Comparison of ENCODE assay signal across 1 cellular context in the genomic region with DNA sequence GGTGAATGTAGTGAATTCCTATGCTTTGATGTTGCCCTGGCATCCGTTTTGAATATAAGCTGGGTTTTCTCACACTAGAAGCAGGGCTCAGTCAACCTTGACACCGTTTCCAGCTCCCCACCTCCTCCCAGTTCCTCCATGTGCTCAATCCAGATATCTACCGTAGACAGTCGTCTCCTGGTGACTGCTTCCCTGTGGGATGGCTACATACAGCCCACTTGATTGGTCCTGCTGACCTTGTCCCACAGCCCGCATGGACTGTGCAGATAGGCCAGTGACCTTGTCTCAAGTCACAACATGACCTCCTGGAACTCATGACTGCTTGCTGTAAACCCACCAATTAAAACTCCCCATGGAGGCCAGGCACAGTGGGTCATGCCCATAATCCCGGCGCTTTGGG.
TF ChIP-seq lines count a peak whose summit lies in the region.

No MANE protein-coding gene starts in this region.

TF ChIP-seq in K562, 482 proteins besides CTCF, POLR2A, EP300 and RAD21 (continued from another document and continues in another):
- TF ChIP-seq NRF1 (conservative IDR thresholded peaks at IDR 0.05 in 1 of 2, IDR thresholded peaks at IDR 0.05 in 1 of 2) (no peak), KAT2B (IDR thresholded peaks at IDR 0.05; ENCODE audit: low read depth, low read length) (no peak), HDAC1 (IDR thresholded peaks at IDR 0.05) (peak in 1 of 2 experiments; percentile 56; a peak in 1 of 4 replicates), CHD2 (IDR thresholded peaks at IDR 0.05; ENCODE audit: low read depth, low read length) (no peak), FOXJ3 (CRISPR knock-in tag; IDR thresholded peaks at IDR 0.05) (no peak), PATZ1 (CRISPR knock-in tag; IDR thresholded peaks at IDR 0.05; ENCODE audit: borderline replicate concordance) (no peak), ELF2 (CRISPR knock-in tag; IDR thresholded peaks at IDR 0.05) (no peak), TAF1 (IDR thresholded peaks at IDR 0.05; ENCODE audit: control insufficient read depth, extremely low read depth, insufficient read depth, low read length, severe bottlenecking) (no peak), CREM (IDR thresholded peaks at IDR 0.05; ENCODE audit: low read depth) (0 out of 2 replicates have a peak, but pooled peaks have one; percentile 8), PHB2 (IDR thresholded peaks at IDR 0.05; ENCODE audit: low read depth) (no peak), NUFIP1 (IDR thresholded peaks at IDR 0.05; ENCODE audit: partially characterized antibody) (no peak), POLR2AphosphoS5 (IDR thresholded peaks at IDR 0.05; ENCODE audit: control insufficient read depth, insufficient read depth, low read depth, low read length) (peak; percentile 46; the same call in 1 of the 2 replicates), TCF3 (CRISPR knock-in tag; IDR thresholded peaks at IDR 0.05) (peak; percentile 88), IRF1 (CRISPR knock-in tag; IDR thresholded peaks at IDR 0.05; ENCODE audit: borderline replicate concordance) (no peak), RFX5 (IDR thresholded peaks at IDR 0.05; ENCODE audit: low read depth, low read length) (no peak), TRIM28 (IDR thresholded peaks at IDR 0.05) (no peak), ZBTB17 (CRISPR knock-in tag; IDR thresholded peaks at IDR 0.05) (no peak), GTF2E2 (tag; IDR thresholded peaks at IDR 0.05) (no peak), SNIP1 (IDR thresholded peaks at IDR 0.05; ENCODE audit: low read depth) (no peak), BHLHE40 (IDR thresholded peaks at IDR 0.05; ENCODE audit: low read length) (0 out of 2 replicates have a peak, but pooled peaks have one; percentile 22), ZNF79 (CRISPR knock-in tag; IDR thresholded peaks at IDR 0.05; ENCODE audit: low read depth) (no peak), ARID1B (IDR thresholded peaks at IDR 0.05) (peak; percentile 74), MTA3 (IDR thresholded peaks at IDR 0.05; ENCODE audit: borderline replicate concordance) (0 out of 2 replicates have a peak, but pooled peaks have one; percentile 28), MCM3 (IDR thresholded peaks at IDR 0.05) (no peak), ZBTB33 (CRISPR knock-in tag; IDR thresholded peaks at IDR 0.05) (no peak), FOSL1 (tag; conservative IDR thresholded peaks at IDR 0.05) (0 out of 2 replicates have a peak, but pooled peaks have one; percentile 18), SMARCB1 (IDR thresholded peaks at IDR 0.05; ENCODE audit: insufficient read length, low read depth) (no peak), TEAD4 (IDR thresholded peaks at IDR 0.05; ENCODE audit: low read length) (peak; percentile 58; the same call in 1 of the 2 replicates), TEAD4 (CRISPR knock-in tag; IDR thresholded peaks at IDR 0.05; ENCODE audit: borderline replicate concordance) (no peak), JUND (IDR thresholded peaks at IDR 0.05; ENCODE audit: borderline replicate concordance, low read depth, low read length) (0 out of 2 replicates have a peak, but pooled peaks have one; percentile 7), JUND (tag; IDR thresholded peaks at IDR 0.05; ENCODE audit: borderline replicate concordance, low read depth, low read length) (no peak; the same call in 2 of the 3 replicates), NEUROD1 (IDR thresholded peaks at IDR 0.05; ENCODE audit: borderline replicate concordance, low read depth, low read length, partially characterized antibody) (no peak), ZEB2 (IDR thresholded peaks at IDR 0.05) (peak; percentile 33; the same call in 1 of the 2 replicates), THRA (IDR thresholded peaks at IDR 0.05) (no peak), ZNF263 (CRISPR knock-in tag; IDR thresholded peaks at IDR 0.05; ENCODE audit: borderline replicate concordance) (peak; percentile 59)
- TF ChIP-seq, protein P1, sequence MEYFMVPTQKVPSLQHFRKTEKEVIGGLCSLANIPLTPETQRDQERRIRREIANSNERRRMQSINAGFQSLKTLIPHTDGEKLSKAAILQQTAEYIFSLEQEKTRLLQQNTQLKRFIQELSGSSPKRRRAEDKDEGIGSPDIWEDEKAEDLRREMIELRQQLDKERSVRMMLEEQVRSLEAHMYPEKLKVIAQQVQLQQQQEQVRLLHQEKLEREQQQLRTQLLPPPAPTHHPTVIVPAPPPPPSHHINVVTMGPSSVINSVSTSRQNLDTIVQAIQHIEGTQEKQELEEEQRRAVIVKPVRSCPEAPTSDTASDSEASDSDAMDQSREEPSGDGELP (CRISPR knock-in tag; IDR thresholded peaks at IDR 0.05; ENCODE audit: borderline replicate concordance), result peak; percentile 47; the same call in 1 of the 2 replicates
- TF ChIP-seq, protein P2, sequence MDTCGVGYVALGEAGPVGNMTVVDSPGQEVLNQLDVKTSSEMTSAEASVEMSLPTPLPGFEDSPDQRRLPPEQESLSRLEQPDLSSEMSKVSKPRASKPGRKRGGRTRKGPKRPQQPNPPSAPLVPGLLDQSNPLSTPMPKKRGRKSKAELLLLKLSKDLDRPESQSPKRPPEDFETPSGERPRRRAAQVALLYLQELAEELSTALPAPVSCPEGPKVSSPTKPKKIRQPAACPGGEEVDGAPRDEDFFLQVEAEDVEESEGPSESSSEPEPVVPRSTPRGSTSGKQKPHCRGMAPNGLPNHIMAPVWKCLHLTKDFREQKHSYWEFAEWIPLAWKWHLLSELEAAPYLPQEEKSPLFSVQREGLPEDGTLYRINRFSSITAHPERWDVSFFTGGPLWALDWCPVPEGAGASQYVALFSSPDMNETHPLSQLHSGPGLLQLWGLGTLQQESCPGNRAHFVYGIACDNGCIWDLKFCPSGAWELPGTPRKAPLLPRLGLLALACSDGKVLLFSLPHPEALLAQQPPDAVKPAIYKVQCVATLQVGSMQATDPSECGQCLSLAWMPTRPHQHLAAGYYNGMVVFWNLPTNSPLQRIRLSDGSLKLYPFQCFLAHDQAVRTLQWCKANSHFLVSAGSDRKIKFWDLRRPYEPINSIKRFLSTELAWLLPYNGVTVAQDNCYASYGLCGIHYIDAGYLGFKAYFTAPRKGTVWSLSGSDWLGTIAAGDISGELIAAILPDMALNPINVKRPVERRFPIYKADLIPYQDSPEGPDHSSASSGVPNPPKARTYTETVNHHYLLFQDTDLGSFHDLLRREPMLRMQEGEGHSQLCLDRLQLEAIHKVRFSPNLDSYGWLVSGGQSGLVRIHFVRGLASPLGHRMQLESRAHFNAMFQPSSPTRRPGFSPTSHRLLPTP (IDR thresholded peaks at IDR 0.05; ENCODE audit: borderline replicate concordance, extremely low read depth, insufficient read length), result no peak
- TF ChIP-seq, protein P3, sequence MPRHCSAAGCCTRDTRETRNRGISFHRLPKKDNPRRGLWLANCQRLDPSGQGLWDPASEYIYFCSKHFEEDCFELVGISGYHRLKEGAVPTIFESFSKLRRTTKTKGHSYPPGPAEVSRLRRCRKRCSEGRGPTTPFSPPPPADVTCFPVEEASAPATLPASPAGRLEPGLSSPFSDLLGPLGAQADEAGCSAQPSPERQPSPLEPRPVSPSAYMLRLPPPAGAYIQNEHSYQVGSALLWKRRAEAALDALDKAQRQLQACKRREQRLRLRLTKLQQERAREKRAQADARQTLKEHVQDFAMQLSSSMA (CRISPR knock-in tag; IDR thresholded peaks at IDR 0.05), result no peak
- TF ChIP-seq, protein P4, sequence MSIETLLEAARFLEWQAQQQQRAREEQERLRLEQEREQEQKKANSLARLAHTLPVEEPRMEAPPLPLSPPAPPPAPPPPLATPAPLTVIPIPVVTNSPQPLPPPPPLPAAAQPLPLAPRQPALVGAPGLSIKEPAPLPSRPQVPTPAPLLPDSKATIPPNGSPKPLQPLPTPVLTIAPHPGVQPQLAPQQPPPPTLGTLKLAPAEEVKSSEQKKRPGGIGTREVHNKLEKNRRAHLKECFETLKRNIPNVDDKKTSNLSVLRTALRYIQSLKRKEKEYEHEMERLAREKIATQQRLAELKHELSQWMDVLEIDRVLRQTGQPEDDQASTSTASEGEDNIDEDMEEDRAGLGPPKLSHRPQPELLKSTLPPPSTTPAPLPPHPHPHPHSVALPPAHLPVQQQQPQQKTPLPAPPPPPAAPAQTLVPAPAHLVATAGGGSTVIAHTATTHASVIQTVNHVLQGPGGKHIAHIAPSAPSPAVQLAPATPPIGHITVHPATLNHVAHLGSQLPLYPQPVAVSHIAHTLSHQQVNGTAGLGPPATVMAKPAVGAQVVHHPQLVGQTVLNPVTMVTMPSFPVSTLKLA (conservative IDR thresholded peaks at IDR 0.05), result peak in 1 of 2 experiments; percentile 80; a peak in 3 of 4 replicates
- TF ChIP-seq, protein P5, sequence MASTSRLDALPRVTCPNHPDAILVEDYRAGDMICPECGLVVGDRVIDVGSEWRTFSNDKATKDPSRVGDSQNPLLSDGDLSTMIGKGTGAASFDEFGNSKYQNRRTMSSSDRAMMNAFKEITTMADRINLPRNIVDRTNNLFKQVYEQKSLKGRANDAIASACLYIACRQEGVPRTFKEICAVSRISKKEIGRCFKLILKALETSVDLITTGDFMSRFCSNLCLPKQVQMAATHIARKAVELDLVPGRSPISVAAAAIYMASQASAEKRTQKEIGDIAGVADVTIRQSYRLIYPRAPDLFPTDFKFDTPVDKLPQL (IDR thresholded peaks at IDR 0.05; ENCODE audit: extremely low read depth, insufficient read length), result no peak
- TF ChIP-seq, protein P6, sequence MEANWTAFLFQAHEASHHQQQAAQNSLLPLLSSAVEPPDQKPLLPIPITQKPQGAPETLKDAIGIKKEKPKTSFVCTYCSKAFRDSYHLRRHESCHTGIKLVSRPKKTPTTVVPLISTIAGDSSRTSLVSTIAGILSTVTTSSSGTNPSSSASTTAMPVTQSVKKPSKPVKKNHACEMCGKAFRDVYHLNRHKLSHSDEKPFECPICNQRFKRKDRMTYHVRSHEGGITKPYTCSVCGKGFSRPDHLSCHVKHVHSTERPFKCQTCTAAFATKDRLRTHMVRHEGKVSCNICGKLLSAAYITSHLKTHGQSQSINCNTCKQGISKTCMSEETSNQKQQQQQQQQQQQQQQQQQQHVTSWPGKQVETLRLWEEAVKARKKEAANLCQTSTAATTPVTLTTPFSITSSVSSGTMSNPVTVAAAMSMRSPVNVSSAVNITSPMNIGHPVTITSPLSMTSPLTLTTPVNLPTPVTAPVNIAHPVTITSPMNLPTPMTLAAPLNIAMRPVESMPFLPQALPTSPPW (CRISPR knock-in tag; IDR thresholded peaks at IDR 0.05), result 0 out of 2 replicates have a peak, but pooled peaks have one; percentile 16
- TF ChIP-seq, protein P7, sequence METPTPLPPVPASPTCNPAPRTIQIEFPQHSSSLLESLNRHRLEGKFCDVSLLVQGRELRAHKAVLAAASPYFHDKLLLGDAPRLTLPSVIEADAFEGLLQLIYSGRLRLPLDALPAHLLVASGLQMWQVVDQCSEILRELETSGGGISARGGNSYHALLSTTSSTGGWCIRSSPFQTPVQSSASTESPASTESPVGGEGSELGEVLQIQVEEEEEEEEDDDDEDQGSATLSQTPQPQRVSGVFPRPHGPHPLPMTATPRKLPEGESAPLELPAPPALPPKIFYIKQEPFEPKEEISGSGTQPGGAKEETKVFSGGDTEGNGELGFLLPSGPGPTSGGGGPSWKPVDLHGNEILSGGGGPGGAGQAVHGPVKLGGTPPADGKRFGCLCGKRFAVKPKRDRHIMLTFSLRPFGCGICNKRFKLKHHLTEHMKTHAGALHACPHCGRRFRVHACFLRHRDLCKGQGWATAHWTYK (CRISPR knock-in tag; IDR thresholded peaks at IDR 0.05), result no peak
- TF ChIP-seq, protein P8, sequence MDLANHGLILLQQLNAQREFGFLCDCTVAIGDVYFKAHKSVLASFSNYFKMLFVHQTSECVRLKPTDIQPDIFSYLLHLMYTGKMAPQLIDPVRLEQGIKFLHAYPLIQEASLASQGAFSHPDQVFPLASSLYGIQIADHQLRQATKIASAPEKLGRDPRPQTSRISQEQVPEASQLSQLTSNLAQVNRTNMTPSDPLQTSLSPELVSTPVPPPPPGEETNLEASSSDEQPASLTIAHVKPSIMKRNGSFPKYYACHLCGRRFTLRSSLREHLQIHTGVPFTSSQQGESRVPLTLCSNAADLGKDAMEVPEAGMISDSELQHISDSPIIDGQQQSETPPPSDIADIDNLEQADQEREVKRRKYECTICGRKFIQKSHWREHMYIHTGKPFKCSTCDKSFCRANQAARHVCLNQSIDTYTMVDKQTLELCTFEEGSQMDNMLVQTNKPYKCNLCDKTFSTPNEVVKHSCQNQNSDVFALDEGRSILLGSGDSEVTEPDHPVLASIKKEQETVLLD (IDR thresholded peaks at IDR 0.05), result no peak
